ENCODE assay signal across 8 cellular contexts in the genomic region with DNA sequence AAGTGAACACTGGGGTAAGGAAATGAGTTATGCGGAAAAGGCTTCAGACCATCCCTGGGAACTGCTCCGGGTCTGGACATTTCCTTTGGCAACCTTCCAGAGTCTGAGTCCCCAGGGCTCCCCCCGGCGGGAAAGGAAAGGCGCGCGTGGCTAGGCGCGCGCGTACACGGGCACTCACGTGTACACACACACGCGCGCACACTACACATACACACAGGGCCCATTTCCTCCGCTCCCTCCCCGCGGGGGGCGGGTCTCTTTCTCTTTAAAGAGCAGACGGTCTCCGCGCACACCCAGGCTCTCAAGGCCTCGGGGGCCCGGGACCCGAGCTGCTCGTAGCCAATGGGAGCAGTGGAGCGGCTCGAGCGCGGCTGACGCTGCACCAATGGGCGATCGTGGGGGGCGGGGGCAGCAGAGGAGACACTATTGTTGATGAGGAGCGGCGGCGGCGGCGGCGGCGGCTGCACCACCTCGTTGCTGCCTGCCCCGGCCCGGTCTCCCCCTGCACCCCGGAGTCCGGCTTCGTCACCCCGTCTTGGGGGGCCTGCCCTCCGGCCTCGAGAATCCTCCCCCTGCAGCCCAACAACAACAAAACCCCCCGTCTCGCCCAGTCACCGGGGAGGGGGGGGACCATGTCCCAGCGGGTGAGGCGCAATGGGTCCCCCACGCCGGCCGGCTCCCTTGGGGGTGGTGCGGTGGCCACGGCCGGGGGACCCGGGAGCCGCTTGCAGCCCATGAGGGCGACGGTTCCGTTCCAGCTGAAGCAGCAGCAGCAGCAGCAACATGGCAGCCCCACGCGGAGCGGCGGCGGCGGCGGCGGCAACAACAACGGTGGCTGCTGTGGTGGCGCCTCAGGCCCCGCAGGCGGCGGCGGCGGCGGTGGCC. TPM values are rescaled to one million over a fixed set of nuclear protein-coding genes. Genes with fewer than 3 reads are reported as not detected.
DNase-seq lines count a peak whose midpoint lies in the region; ATAC-seq and TF ChIP-seq lines count a peak whose summit lies in the region.

TSS of gene FAM117B (plus strand) at position 414 of the 885 bp plus-strand sequence. CDS start at position 633, 219 bp downstream.

- H3K9me3 Mint-ChIP-seq in activated naive CD8-positive, alpha-beta T cell treated with anti-CD3 and anti-CD28 coated beads for 36 hours: no peaks in the 10 kb centered on the region
- peaks cover 7% of the 10 kb centered on the region for H3K9me3 Mint-ChIP-seq in glutamatergic neuron (ENCODE audit: unreplicated experiment)

- H3K4me2 ChIP-seq in osteoblast (ENCODE audit: insufficient read depth, low read length): peak within 1 kb of the TSS; percentile 93

- DNase-seq in GM12864 (ENCODE audit: low read depth) (peak; percentile 91), NCI-H1105 treated with DMSO at 0.1 percent for 48 hours (lab: John Stamatoyannopoulos, UW) (peak; percentile 95), SKM-1 treated with dmso at 0.1 percent for 144 hours (lab: John Stamatoyannopoulos, UW; ENCODE audit: unreplicated experiment) (peak; percentile 96), glutamatergic neuron (peak; percentile 99), osteoblast (ENCODE audit: insufficient read length, low spot score, missing footprints) (peak; percentile 99), testis (peak; percentile 99)
- peak; percentile 99 for DNase-seq in activated naive CD8-positive, alpha-beta T cell treated with anti-CD3 and anti-CD28 coated beads for 36 hours

- H3K27me3 Mint-ChIP-seq in activated naive CD8-positive, alpha-beta T cell treated with anti-CD3 and anti-CD28 coated beads for 36 hours: no peaks in the 10 kb centered on the region
- H3K27me3 Mint-ChIP-seq in glutamatergic neuron (ENCODE audit: unreplicated experiment): peaks cover 9% of the 10 kb centered on the region

- peak within 1 kb of the TSS; percentile 94 for H2AFZ ChIP-seq in osteoblast (ENCODE audit: low read length)

- peak within 1 kb of the TSS; percentile 96 for H3K27ac Mint-ChIP-seq in activated naive CD8-positive, alpha-beta T cell treated with anti-CD3 and anti-CD28 coated beads for 36 hours
- H3K27ac Mint-ChIP-seq in glutamatergic neuron (ENCODE audit: unreplicated experiment): peak within 1 kb of the TSS; percentile 93

- H3K36me3 Mint-ChIP-seq in activated naive CD8-positive, alpha-beta T cell treated with anti-CD3 and anti-CD28 coated beads for 36 hours: peaks cover 15% of the 10 kb centered on the region
- no peaks in the 10 kb centered on the region for H3K36me3 Mint-ChIP-seq in glutamatergic neuron (ENCODE audit: unreplicated experiment)

- peak; percentile 69 for TF ChIP-seq POLR2A in testis (IDR thresholded peaks at IDR 0.05)

- H3K27ac ChIP-seq in osteoblast (ENCODE audit: low read depth, low read length): peak within 1 kb of the TSS; percentile 53
- peak within 1 kb of the TSS; percentile 88 to 97 for H3K27ac ChIP-seq in testis

- intact Hi-C loops in testis (cut with DNase I; ENCODE audit: low total_unique reads): no loop called here

- no peaks in the 10 kb centered on the region for H4K20me1 ChIP-seq in osteoblast (ENCODE audit: insufficient read depth, low read length)

- H3K4me3 ChIP-seq in GM12864 (ENCODE audit: low read depth, low read length): peak within 1 kb of the TSS; percentile 96
- peak within 1 kb of the TSS; percentile 94 for H3K4me3 ChIP-seq in osteoblast (ENCODE audit: insufficient read depth, low read length)
- H3K4me3 ChIP-seq in testis: peak within 1 kb of the TSS; percentile 92 to 97

- H3K9me3 ChIP-seq in osteoblast (ENCODE audit: low read depth, low read length) (no peaks in the 10 kb centered on the region), testis (no peaks in the 10 kb centered on the region)

- H3K36me3 ChIP-seq in osteoblast (ENCODE audit: insufficient read depth, low read length) (no peaks in the 10 kb centered on the region), testis (ENCODE audit: low read depth, missing control alignments) (no peaks in the 10 kb centered on the region)

- H3K4me1 ChIP-seq in osteoblast (ENCODE audit: insufficient read depth, low read length) (no peaks in the 10 kb centered on the region), testis (peaks cover 13% of the 10 kb centered on the region)

- WGBS in testis, 2 donors: 1% methylated on average over 25 to 72 of the region's 83 CpGs

- H3K4me3 Mint-ChIP-seq in activated naive CD8-positive, alpha-beta T cell treated with anti-CD3 and anti-CD28 coated beads for 36 hours: peak within 1 kb of the TSS; percentile 92
- peak within 1 kb of the TSS; percentile 94 for H3K4me3 Mint-ChIP-seq in glutamatergic neuron (ENCODE audit: unreplicated experiment)

- TF ChIP-seq CTCF in GM12864 (IDR thresholded peaks at IDR 0.05; ENCODE audit: low read depth, low read length, missing control alignments) (peak; percentile 15), glutamatergic neuron (IDR thresholded peaks at IDR 0.05; ENCODE audit: partially characterized antibody, unreplicated experiment) (no peak), osteoblast (IDR thresholded peaks at IDR 0.05; ENCODE audit: extremely low read depth, low read depth, low read length) (no peak), testis (IDR thresholded peaks at IDR 0.05) (no peak)

- H3K79me2 ChIP-seq in osteoblast (ENCODE audit: insufficient read depth, low read length): no peaks in the 10 kb centered on the region

- no peaks in the 10 kb centered on the region for H3K27me3 ChIP-seq in osteoblast (ENCODE audit: insufficient read depth, low read length)
- no peaks in the 10 kb centered on the region for H3K27me3 ChIP-seq in testis

- peaks cover 41% of the 10 kb centered on the region for H3K4me1 Mint-ChIP-seq in activated naive CD8-positive, alpha-beta T cell treated with anti-CD3 and anti-CD28 coated beads for 36 hours
- H3K4me1 Mint-ChIP-seq in glutamatergic neuron (ENCODE audit: low read depth, unreplicated experiment): peaks cover 5% of the 10 kb centered on the region

- ATAC-seq in HG02678 (IDR thresholded peaks at IDR 0.05; ENCODE audit: unreplicated experiment): peak; percentile 90

RNA-seq across cellular contexts. Expression of gene FAM117B, which starts in this region (rescaled TPM):
- total RNA-seq in activated naive CD8-positive, alpha-beta T cell treated with anti-CD3 and anti-CD28 coated beads for 36 hours: 10 to 100 TPM; 23.4 to 25.0 TPM
- total RNA-seq in glutamatergic neuron (ENCODE audit: unreplicated experiment) (28.9 TPM), osteoblast (2.9 and 3.2 TPM in 2 replicates), testis (10 to 100 TPM; 28.0 to 34.7 TPM)
- 9.8 TPM for polyA plus RNA-seq in testis (ENCODE audit: insufficient read depth, low read depth, low replicate concordance)

Comparison
In these comparisons a context has a peak if more than half of its experiments do, and no peak if none do; other contexts are left out.
1. Peak in every context shown above with its lines: DNase-seq, ATAC-seq, H3K4me3 ChIP-seq and H3K27ac ChIP-seq.